10 cellular contexts compared by ENCODE assay signal in the genomic region with DNA sequence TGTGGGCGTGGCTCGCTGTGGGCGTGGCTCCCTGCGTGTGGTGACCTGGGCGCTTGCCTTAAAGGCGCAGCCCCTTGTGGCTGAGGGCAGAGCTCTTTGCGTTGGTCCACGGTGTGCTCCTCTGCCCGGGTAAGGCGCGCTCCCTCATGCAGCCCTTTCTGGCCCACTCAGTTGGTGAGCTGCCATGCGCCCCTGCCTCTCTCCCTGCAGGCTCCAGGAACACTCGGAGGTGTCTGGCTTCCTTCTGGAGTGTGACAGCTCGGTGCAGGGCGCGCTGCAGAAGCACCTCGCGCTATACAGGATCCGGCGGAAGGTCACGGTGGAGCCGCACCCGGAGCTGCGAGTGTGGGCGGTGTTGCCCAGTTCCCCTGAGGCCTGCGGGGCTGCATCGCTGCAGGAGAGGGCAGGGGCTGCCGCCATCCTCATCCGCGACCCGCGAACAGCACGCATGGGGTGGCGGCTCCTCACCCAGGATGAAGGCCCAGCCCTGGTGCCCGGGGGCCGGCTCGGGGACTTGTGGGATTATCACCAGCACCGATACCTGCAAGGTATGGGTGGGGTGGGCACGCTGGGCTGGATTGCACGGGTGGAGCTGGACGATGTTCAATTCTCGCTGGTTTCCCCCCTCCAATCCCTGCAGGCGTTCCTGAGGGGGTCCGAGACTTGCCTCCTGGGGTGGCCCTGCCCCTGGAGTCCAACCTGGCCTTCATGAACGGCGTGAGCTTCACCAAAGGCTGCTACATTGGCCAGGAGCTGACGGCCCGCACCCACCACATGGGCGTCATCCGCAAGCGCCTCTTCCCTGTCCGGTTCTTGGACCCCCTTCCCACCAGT. TPM values are rescaled to one million over a fixed set of nuclear protein-coding genes. Genes with fewer than 3 reads are reported as not detected.
DNase-seq lines count a peak whose midpoint lies in the region; TF ChIP-seq lines count a peak whose summit lies in the region.
"Had no signal": no experiment of that assay in that cellular context is flagged by ENCODE, and none has a peak within 500 bp of the region (broad histone marks: within the 10 kb centered on the region; RNA-seq: fewer than 3 reads in every experiment).

No MANE protein-coding gene starts in this region.

- no peaks in the 10 kb centered on the region for H3K27me3 ChIP-seq in BE2C
- H3K27me3 ChIP-seq: pancreas had no signal

- H3K9me3 ChIP-seq in BE2C, result no peaks in the 10 kb centered on the region
- H3K9me3 ChIP-seq: pancreas had no signal

- DNase-seq in BE2C (peak; percentile 61), GM13976 (ENCODE audit: low spot score) (peak; percentile 63), T-helper 9 cell (peak; percentile 39), islet precursor cell (peak; percentile 84), pons (ENCODE audit: low spot score) (no peak), NCI-H226 (no peak), hepatic stellate cell (ENCODE audit: low spot score) (no peak), ureter (ENCODE audit: low spot score) (no peak)
- DNase-seq: stimulated activated naive B cell treated with anti-CD40 and anti-IgM and Interleukin-4, amounts not matched to agents 10 μg/mL and 1 μg/mL and 100 μg/mL, for 72 hours had no signal

- in situ Hi-C loops in GM13976 (cut with MboI; ENCODE audit: low sequenced_read_pairs, unreplicated experiment), result no loop called here

- peak overlapping the region; percentile 39 for H3K4me3 ChIP-seq in BE2C (ENCODE audit: low read depth, low read length)
- H3K4me3 ChIP-seq: pancreas had no signal

- peaks cover 6% of the 10 kb centered on the region; the same call in 1 of the 2 replicates for H3K4me1 ChIP-seq in BE2C
- H3K4me1 ChIP-seq: pancreas had no signal

- peaks cover 6% of the 10 kb centered on the region for H3K36me3 ChIP-seq in BE2C

- no peak for TF ChIP-seq CTCF in BE2C (IDR thresholded peaks at IDR 0.05; ENCODE audit: low read depth, low read length)
- TF ChIP-seq CTCF in GM13976 (IDR thresholded peaks at IDR 0.05; ENCODE audit: borderline replicate concordance, control extremely low read depth, extremely low read depth, insufficient read depth, missing control alignments), result no peak

RNA-seq across cellular contexts. Expression of a gene that starts 9.1 kb away (rescaled TPM):
- 18.2 TPM for polyA plus RNA-seq in BE2C (2012; ENCODE audit: insufficient read depth, insufficient read length, low read depth)
- 11.5 TPM for total RNA-seq in ureter

RNA-seq across cellular contexts. Expression of a gene that starts 25.0 kb away (rescaled TPM):
- polyA plus RNA-seq in BE2C (2012; ENCODE audit: insufficient read depth, insufficient read length, low read depth), result 3.7 TPM
- 3.9 TPM for total RNA-seq in ureter

RNA-seq across cellular contexts. Expression of a gene that starts 33.1 kb away (rescaled TPM):
- polyA plus RNA-seq in BE2C (2012; ENCODE audit: insufficient read depth, insufficient read length, low read depth), result 8.8 TPM
- total RNA-seq in ureter, result 42.2 TPM

RNA-seq across cellular contexts. Expression of a gene that starts 34.6 kb away (rescaled TPM):
- 1,564 TPM for polyA plus RNA-seq in BE2C (2012; ENCODE audit: insufficient read depth, insufficient read length, low read depth)
- 182 TPM for total RNA-seq in ureter

Comparison
In these comparisons a context has a peak if more than half of its experiments do, and no peak if none do; other contexts are left out.
1. DNase-seq: peak in BE2C (single experiment), GM13976 (single experiment), T-helper 9 cell (single experiment) and islet precursor cell (single experiment); none in pons (single experiment), NCI-H226 (single experiment), hepatic stellate cell (single experiment) and ureter (single experiment).